Comparison of ENCODE assay signal across 11 cellular contexts in genomic region chr14:78170203-78170602, GRCh38. TPM values are rescaled to one million over a fixed set of nuclear protein-coding genes. Genes with fewer than 3 reads are reported as not detected.
DNase-seq lines count a peak whose midpoint lies in the region; ATAC-seq and TF ChIP-seq lines count a peak whose summit lies in the region.
"Had no signal": no experiment of that assay in that cellular context is flagged by ENCODE, and none has a peak within 500 bp of the region (broad histone marks: within the 10 kb centered on the region; RNA-seq: fewer than 3 reads in every experiment).

NRXN3 (plus strand) TSS chr14:78170373; CDS start chr14:78243094, 72,721 bp downstream.

- H3K27ac ChIP-seq in SJSA1: no peak within 1 kb of the TSS
- no peak within 1 kb of the TSS for H3K27ac ChIP-seq in coronary artery

- no peaks in the 10 kb centered on the region for H3K36me3 ChIP-seq in SJSA1

- DNase-seq in H4 (ENCODE audit: low spot score): peak; percentile 37
- DNase-seq in SJSA1 (ENCODE audit: low read depth in 1 of 2, low spot score in 2 of 2): peak; percentile 47 to 53
- peak; percentile 65 for DNase-seq in iPS DF 19.7 (ENCODE audit: low read depth, low spot score)
- peak; percentile 4 for DNase-seq in pons (ENCODE audit: low spot score)
- no peak for DNase-seq in activated CD4-positive, alpha-beta memory T cell treated with anti-CD3 and anti-CD28 coated beads, Interleukin-2, amount 10 ng/mL, durations not matched to agents 7 days and 5 days
- DNase-seq in coronary artery (ENCODE audit: low spot score): no peak
- no peak for DNase-seq in DMS 273 treated with DMSO at 0.1 percent for 48 hours (lab: John Stamatoyannopoulos, UW)
- DNase-seq: activated T-cell treated with anti-CD3 and anti-CD28 coated beads, Interleukin-2, amount 50 U/mL, for 72 hours; naive thymus-derived CD4-positive, alpha-beta T cell had no signal

- ATAC-seq in HG02970 (IDR thresholded peaks at IDR 0.05; ENCODE audit: low FRiP score, unreplicated experiment): no peak
- ATAC-seq: activated T-cell treated with anti-CD3 and anti-CD28 coated beads, Interleukin-2, amount 50 U/mL, for 72 hours; naive thymus-derived CD4-positive, alpha-beta T cell had no signal

- H3K27me3 ChIP-seq in SJSA1 (replicated peaks): no peaks in the 10 kb centered on the region

- no peak within 1 kb of the TSS for H3K4me3 Mint-ChIP-seq in activated CD4-positive, alpha-beta memory T cell treated with anti-CD3 and anti-CD28 coated beads, Interleukin-2, amount 10 ng/mL, durations not matched to agents 7 days and 5 days
- H3K4me3 Mint-ChIP-seq: activated T-cell treated with anti-CD3 and anti-CD28 coated beads, Interleukin-2, amount 50 U/mL, for 72 hours; naive thymus-derived CD4-positive, alpha-beta T cell had no signal

- TF ChIP-seq CTCF in coronary artery (IDR thresholded peaks at IDR 0.05): no peak

- peak within 1 kb of the TSS; percentile 32 for H3K4me3 ChIP-seq in SJSA1
- no peak within 1 kb of the TSS for H3K4me3 ChIP-seq in coronary artery

- H3K9me3 Mint-ChIP-seq in activated CD4-positive, alpha-beta memory T cell treated with anti-CD3 and anti-CD28 coated beads, Interleukin-2, amount 10 ng/mL, durations not matched to agents 7 days and 5 days: peaks cover 2% of the 10 kb centered on the region

- H3K4me1 Mint-ChIP-seq in activated CD4-positive, alpha-beta memory T cell treated with anti-CD3 and anti-CD28 coated beads, Interleukin-2, amount 10 ng/mL, durations not matched to agents 7 days and 5 days: no peaks in the 10 kb centered on the region
- H3K4me1 Mint-ChIP-seq: naive thymus-derived CD4-positive, alpha-beta T cell had no signal

- H3K9me3 ChIP-seq in SJSA1 (replicated peaks): no peaks in the 10 kb centered on the region

- POLR2A ChIA-PET in activated CD4-positive, alpha-beta memory T cell treated with anti-CD3 and anti-CD28 coated beads, Interleukin-2, amount 10 ng/mL, durations not matched to agents 7 days and 5 days (lab: Charles Lee): no interaction called here

- H3K36me3 Mint-ChIP-seq in activated CD4-positive, alpha-beta memory T cell treated with anti-CD3 and anti-CD28 coated beads, Interleukin-2, amount 10 ng/mL, durations not matched to agents 7 days and 5 days (ENCODE audit: low read depth): no peaks in the 10 kb centered on the region
- H3K36me3 Mint-ChIP-seq: naive thymus-derived CD4-positive, alpha-beta T cell had no signal

- peaks cover 4% of the 10 kb centered on the region; the same call in 1 of the 2 replicates for H3K4me1 ChIP-seq in SJSA1 (replicated peaks)

- CTCF ChIA-PET in activated CD4-positive, alpha-beta memory T cell treated with anti-CD3 and anti-CD28 coated beads, Interleukin-2, amount 10 ng/mL, durations not matched to agents 7 days and 5 days (lab: Charles Lee): no interaction called here

- no peak within 1 kb of the TSS for H3K27ac Mint-ChIP-seq in activated CD4-positive, alpha-beta memory T cell treated with anti-CD3 and anti-CD28 coated beads, Interleukin-2, amount 10 ng/mL, durations not matched to agents 7 days and 5 days
- H3K27ac Mint-ChIP-seq: activated T-cell treated with anti-CD3 and anti-CD28 coated beads, Interleukin-2, amount 50 U/mL, for 72 hours; naive thymus-derived CD4-positive, alpha-beta T cell had no signal

- H3K27me3 Mint-ChIP-seq in activated CD4-positive, alpha-beta memory T cell treated with anti-CD3 and anti-CD28 coated beads, Interleukin-2, amount 10 ng/mL, durations not matched to agents 7 days and 5 days: peaks cover 6% of the 10 kb centered on the region

RNA-seq across cellular contexts. Expression of gene NRXN3, which starts in this region (rescaled TPM):
- total RNA-seq in H4 (2014; rRNA removed; shearing (Covaris generic)): 0.37 and 0.39 TPM in 2 replicates
- total RNA-seq in SJSA1 (2014; rRNA removed; shearing (Covaris generic)): 1.0 and 6.5 TPM in 2 replicates
- not detected for total RNA-seq in activated CD4-positive, alpha-beta memory T cell treated with anti-CD3 and anti-CD28 coated beads, Interleukin-2, amount 10 ng/mL, durations not matched to agents 7 days and 5 days
- total RNA-seq: activated T-cell treated with anti-CD3 and anti-CD28 coated beads, Interleukin-2, amount 50 U/mL, for 72 hours; naive thymus-derived CD4-positive, alpha-beta T cell; T-helper 2 cell treated with Interferon-gamma antibody and Interleukin-4, amounts not matched to agents 100 ng/mL and 5 ng/mL, for 36 hours had no signal

Comparison
In these comparisons a context has a peak if more than half of its experiments do, and no peak if none do; other contexts are left out.
1. Peak in DNase-seq in H4; RNA of the gene not detected or under 1 TPM.
2. DNase-seq: peak in SJSA1 (2 of 2), iPS DF 19.7 (single experiment) and pons (single experiment); none in activated CD4-positive, alpha-beta memory T cell treated with anti-CD3 and anti-CD28 coated beads, Interleukin-2, amount 10 ng/mL, durations not matched to agents 7 days and 5 days (single experiment), coronary artery (single experiment) and DMS 273 treated with DMSO at 0.1 percent for 48 hours (single experiment).